9 cellular contexts compared by ENCODE assay signal in the genomic region with DNA sequence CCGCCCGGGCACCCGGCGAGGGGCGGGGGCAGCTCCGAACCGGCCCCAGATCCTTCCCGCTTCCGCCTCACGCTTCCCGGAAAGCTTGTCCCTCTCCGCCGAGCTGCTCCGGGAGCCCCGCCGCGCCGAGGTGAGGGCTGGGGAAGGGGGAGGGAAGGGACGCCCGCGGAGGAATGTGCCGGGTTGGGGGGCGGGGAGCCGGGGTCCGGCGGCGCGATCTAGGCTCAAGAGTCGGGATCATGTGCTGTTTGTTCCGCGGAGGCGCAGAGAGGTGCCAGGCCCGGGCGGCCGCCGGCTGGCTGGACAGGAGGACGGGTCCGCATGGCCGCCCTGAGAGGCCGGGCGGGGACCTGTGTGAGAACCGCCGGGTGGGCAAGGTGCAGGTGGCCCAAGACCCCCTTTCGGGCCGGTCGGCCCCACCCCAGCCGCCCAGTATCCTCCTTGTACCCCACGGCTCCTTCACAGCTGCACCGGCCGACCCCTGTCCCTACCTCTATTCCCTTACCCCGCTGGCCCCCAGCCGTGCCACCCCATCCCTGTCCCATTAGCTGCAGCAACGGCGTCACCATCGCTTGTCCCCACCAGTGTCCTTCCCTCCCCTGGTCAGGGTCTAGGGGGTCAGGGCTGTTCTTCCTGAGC. TPM values are rescaled to one million over a fixed set of nuclear protein-coding genes. Genes with fewer than 3 reads are reported as not detected.
DNase-seq lines count a peak whose midpoint lies in the region; ATAC-seq and TF ChIP-seq lines count a peak whose summit lies in the region.
"Had no signal": no experiment of that assay in that cellular context is flagged by ENCODE, and none has a peak within 500 bp of the region (broad histone marks: within the 10 kb centered on the region; RNA-seq: fewer than 3 reads in every experiment).

No MANE protein-coding gene starts in this region.

- H3K4me3 ChIP-seq in CD8-positive, alpha-beta memory T cell (ENCODE audit: low read length) = peak overlapping the region; percentile 60
- peak overlapping the region; percentile 94 for H3K4me3 ChIP-seq in GM23338
- peak overlapping the region; percentile 79 for H3K4me3 ChIP-seq in PC-3 (ENCODE audit: low read length)
- peak overlapping the region; percentile 88 to 99 for H3K4me3 ChIP-seq in mesenchymal stem cell (ENCODE audit: insufficient read depth in 1 of 2, low read depth in 1 of 2, low read length in 2 of 2)
- peak overlapping the region; percentile 98 for H3K4me3 ChIP-seq in upper lobe of right lung

- H4K20me1 ChIP-seq in GM23338 (replicated peaks; ENCODE audit: insufficient read depth) (no peaks in the 10 kb centered on the region; the same call in none of the 2 replicates), PC-3 (ENCODE audit: low read length) (no peaks in the 10 kb centered on the region)

- H3K9me3 Mint-ChIP-seq in CD8-positive, alpha-beta memory T cell = no peaks in the 10 kb centered on the region
- H3K9me3 Mint-ChIP-seq in GM23338 = 0 out of 3 replicates have a peak, but pooled peaks cover 3% of the 10 kb centered on the region

- H4K91ac ChIP-seq in mesenchymal stem cell (ENCODE audit: low read length) = peak overlapping the region; percentile 72

- H3K4me2 ChIP-seq in GM23338 = peak overlapping the region; percentile 98
- peak overlapping the region; percentile 97 for H3K4me2 ChIP-seq in PC-3 (ENCODE audit: low read length)
- H3K4me2 ChIP-seq in mesenchymal stem cell (ENCODE audit: low read length, poor library complexity, severe bottlenecking) = peak overlapping the region; percentile 90

- peak overlapping the region; percentile 73 to 86 (median 83) for H3K4me3 Mint-ChIP-seq in CD8-positive, alpha-beta memory T cell
- H3K4me3 Mint-ChIP-seq in GM23338 = peak overlapping the region; percentile 85

- CTCF ChIA-PET in CD8-positive, alpha-beta memory T cell (lab: Charles Lee) = interaction anchor here (1.1 to 1.9 kb wide), 8 partner anchors 9 to 89 kb away, joined by 3 to 7 read pairs (median 4); partner anchors contain the start of genes RNF167, SLC25A11, SLC52A1 and SPAG7
- CTCF ChIA-PET in PC-3 (lab: Charles Lee) = interaction anchor here (0.6 kb wide), 1 partner anchor 13 kb away, joined by 3 read pairs; no protein-coding TSS in a partner anchor

- peak overlapping the region; percentile 51 for H3K27ac ChIP-seq in CD8-positive, alpha-beta memory T cell (ENCODE audit: low read depth, low read length)
- H3K27ac ChIP-seq in GM23338 (ENCODE audit: low read depth) (no peak overlapping the region), PC-3 (ENCODE audit: low read length) (no peak overlapping the region), mesenchymal stem cell (ENCODE audit: low read length, poor library complexity, severe bottlenecking) (no peak overlapping the region), upper lobe of right lung (peak overlapping the region; percentile 94)

- peak overlapping the region; percentile 21 for H4K8ac ChIP-seq in mesenchymal stem cell (ENCODE audit: low read length)

- no peaks in the 10 kb centered on the region for H3K9me2 ChIP-seq in GM23338 (ENCODE audit: insufficient read depth)
- H3K9me2 ChIP-seq in PC-3 (replicated peaks; ENCODE audit: low read length) = no peaks in the 10 kb centered on the region

- no peak overlapping the region for H2AFZ ChIP-seq in GM23338
- H2AFZ ChIP-seq in PC-3 (ENCODE audit: low read length) = peak overlapping the region; percentile 75
- H2AFZ ChIP-seq in mesenchymal stem cell (ENCODE audit: low read depth, low read length) = no peak overlapping the region

- no peaks in the 10 kb centered on the region for H3K27me3 ChIP-seq in CD8-positive, alpha-beta memory T cell (ENCODE audit: insufficient read depth, low read length, poor library complexity, severe bottlenecking)
- H3K27me3 ChIP-seq in GM23338 (ENCODE audit: insufficient read depth) (peaks cover 11% of the 10 kb centered on the region; the same call in 1 of the 2 replicates), PC-3 (ENCODE audit: low read length) (no peaks in the 10 kb centered on the region), mesenchymal stem cell (ENCODE audit: control insufficient read depth in 1 of 2, insufficient read depth in 1 of 2, low read length in 2 of 2) (no peaks in the 10 kb centered on the region), upper lobe of right lung (no peaks in the 10 kb centered on the region)

- H3K18ac ChIP-seq in mesenchymal stem cell (ENCODE audit: low read depth in 1 of 2, low read length in 2 of 2) = peak overlapping the region; percentile 79 to 86

- peak overlapping the region; percentile 43 to 88 for H3K4ac ChIP-seq in mesenchymal stem cell (ENCODE audit: low read depth in 1 of 2, low read length in 2 of 2)

- H3K36me3 Mint-ChIP-seq in CD8-positive, alpha-beta memory T cell = peaks cover 0 to 25% (median 0%) of the 10 kb centered on the region in 3 donors
- peaks cover 29% of the 10 kb centered on the region for H3K36me3 Mint-ChIP-seq in GM23338 (ENCODE audit: low read depth)

- H3K79me2 ChIP-seq in GM23338 (replicated peaks; ENCODE audit: insufficient read depth) (peaks cover 16% of the 10 kb centered on the region), PC-3 (ENCODE audit: low read length) (peaks cover 27% of the 10 kb centered on the region)

- no peak for DNase-seq in CD8-positive, alpha-beta memory T cell
- DNase-seq in GM23338 (ENCODE audit: low spot score) = peak; percentile 85
- no peak for DNase-seq in PC-3
- peak; percentile 87 for DNase-seq in ecto neural progenitor cell (ENCODE audit: low spot score)
- peak; percentile 43 for DNase-seq in mesenchymal stem cell
- DNase-seq in upper lobe of right lung = peak; percentile 88
- no peak for DNase-seq in COR-L47 (lab: John Stamatoyannopoulos, UW)
- DNase-seq in NCI-H446 treated with DMSO at 0.1 percent for 48 hours (lab: John Stamatoyannopoulos, UW) = no peak

- H2BK5ac ChIP-seq in mesenchymal stem cell (ENCODE audit: low read depth, low read length, poor library complexity, severe bottlenecking) = no peak overlapping the region

- H3K23ac ChIP-seq in mesenchymal stem cell (ENCODE audit: low read length in 2 of 2) = peak overlapping the region in 1 of 2 experiments; percentile 5

- H3K27ac Mint-ChIP-seq in CD8-positive, alpha-beta memory T cell = peak overlapping the region in 2 of 8 donors; percentile 74 to 92
- H3K27ac Mint-ChIP-seq in GM23338 = no peak overlapping the region

- H3K79me1 ChIP-seq in mesenchymal stem cell (replicated peaks; ENCODE audit: low read length, poor library complexity, severe bottlenecking) = peaks cover 24% of the 10 kb centered on the region

- H3K9me3 ChIP-seq in CD8-positive, alpha-beta memory T cell (ENCODE audit: low read length) = no peaks in the 10 kb centered on the region
- H3K9me3 ChIP-seq in PC-3 (ENCODE audit: low read length) (no peaks in the 10 kb centered on the region), mesenchymal stem cell (ENCODE audit: control insufficient read depth, low read length) (no peaks in the 10 kb centered on the region), upper lobe of right lung (no peaks in the 10 kb centered on the region)

- peaks cover 4% of the 10 kb centered on the region for H3K36me3 ChIP-seq in CD8-positive, alpha-beta memory T cell (ENCODE audit: insufficient read depth, low read length)
- H3K36me3 ChIP-seq in GM23338 (ENCODE audit: insufficient read depth) (peaks cover 5% of the 10 kb centered on the region; the same call in 1 of the 2 replicates), PC-3 (ENCODE audit: low read depth, low read length) (no peaks in the 10 kb centered on the region; the same call in none of the 2 replicates), mesenchymal stem cell (ENCODE audit: control insufficient read depth in 1 of 2, insufficient read depth in 2 of 2, low read depth in 1 of 2, low read length in 2 of 2) (peaks cover 26 to 35% of the 10 kb centered on the region in 2 experiments), upper lobe of right lung (peaks cover 26% of the 10 kb centered on the region)

- peaks cover 21% of the 10 kb centered on the region for H3K4me1 ChIP-seq in CD8-positive, alpha-beta memory T cell (ENCODE audit: insufficient read depth, low read length)
- H3K4me1 ChIP-seq in GM23338 (ENCODE audit: insufficient read depth) (peaks cover 19% of the 10 kb centered on the region; the same call in 1 of the 2 replicates), PC-3 (ENCODE audit: insufficient read depth, low read length) (0 out of 2 replicates have a peak, but pooled peaks cover 9% of the 10 kb centered on the region), mesenchymal stem cell (ENCODE audit: control insufficient read depth, insufficient read depth, low read depth, low read length) (peaks cover 26% of the 10 kb centered on the region), upper lobe of right lung (peaks cover 23% of the 10 kb centered on the region)

- no TSS peak for BruUV-seq in PC-3 (replicated peaks; lab: Mats Ljungman, UMichigan)

- TF ChIP-seq CTCF in GM23338 (conservative IDR thresholded peaks at IDR 0.05; ENCODE audit: low read depth in 2 of 2) (no peak), PC-3 (conservative IDR thresholded peaks at IDR 0.05; ENCODE audit: low read depth, low read length) (no peak), upper lobe of right lung (IDR thresholded peaks at IDR 0.05) (no peak)

- peaks cover 18 to 33% (median 26%) of the 10 kb centered on the region in 3 donors for H3K4me1 Mint-ChIP-seq in CD8-positive, alpha-beta memory T cell
- H3K4me1 Mint-ChIP-seq in GM23338 = peaks cover 21% of the 10 kb centered on the region

- peak overlapping the region; percentile 88 for H2BK120ac ChIP-seq in mesenchymal stem cell (ENCODE audit: low read depth, low read length)

- peak overlapping the region; percentile 38 to 60 for H2BK12ac ChIP-seq in mesenchymal stem cell (ENCODE audit: low read length in 2 of 2)

- peak overlapping the region; percentile 56 for H2BK15ac ChIP-seq in mesenchymal stem cell (ENCODE audit: low read depth, poor library complexity, severe bottlenecking)

- WGBS in mesenchymal stem cell = under 1% methylated on average over 37 of the region's 55 CpGs

- no peaks in the 10 kb centered on the region for H3K27me3 Mint-ChIP-seq in CD8-positive, alpha-beta memory T cell
- peaks cover 33% of the 10 kb centered on the region for H3K27me3 Mint-ChIP-seq in GM23338 (ENCODE audit: insufficient read depth, low read depth, poor library complexity)

- POLR2A ChIA-PET in CD8-positive, alpha-beta memory T cell (lab: Charles Lee) = interaction anchor here (0.6 to 2.6 kb wide), 6 partner anchors 11 to 81 kb away, joined by 3 to 20 read pairs (median 6); partner anchors contain the start of genes CAMTA2, PFN1 and SPAG7
- POLR2A ChIA-PET in PC-3 (lab: Charles Lee; ENCODE audit: unreplicated experiment) = no interaction called here

- intact Hi-C loops in PC-3 (cut with micrococcal nuclease) = no loop called here
- intact Hi-C loops in upper lobe of right lung (cut with DNase I) = no loop called here

- H3F3A ChIP-seq in GM23338 (replicated peaks; ENCODE audit: low read depth) = 0 out of 2 replicates have a peak, but pooled peaks cover 2% of the 10 kb centered on the region
- H3F3A ChIP-seq in PC-3 (ENCODE audit: low read length, unreplicated experiment) = no peaks in the 10 kb centered on the region

- H3K9ac ChIP-seq in PC-3 (ENCODE audit: low read length) (peak overlapping the region; percentile 71), mesenchymal stem cell (ENCODE audit: low read length) (peak overlapping the region; percentile 91)

- H2AK5ac ChIP-seq in mesenchymal stem cell (ENCODE audit: low read length, severe bottlenecking) = peak overlapping the region; percentile 70

- peak overlapping the region in 1 of 2 experiments; percentile 91 for H3K14ac ChIP-seq in mesenchymal stem cell (ENCODE audit: low read length in 2 of 2)

- peak; percentile 19 for ATAC-seq in GM23338
- ATAC-seq in PC-3 = peak; percentile 16
- ATAC-seq in upper lobe of right lung = peak; percentile 31

RNA-seq across cellular contexts. Expression of gene KIF1C, which starts 0.4 kb away (rescaled TPM):
- 10 to 100 TPM; 73.4 to 77.3 TPM for total RNA-seq in CD8-positive, alpha-beta memory T cell
- polyA plus RNA-seq in CD8-positive, alpha-beta memory T cell = 8.0 TPM
- total RNA-seq in GM23338 (2014; rRNA removed; shearing (Covaris generic)) = 56.4 and 61.4 TPM in 2 replicates
- polyA plus RNA-seq in GM23338 (2016; fragmentation: Nextera tagmentation; extraction: Ambion mirVana) = 13.5 and 16.8 TPM in 2 replicates
- total RNA-seq in PC-3 (2014; rRNA removed) (60.9 and 67.9 TPM in 2 replicates), upper lobe of right lung (254 TPM)
- polyA plus RNA-seq in mesenchymal stem cell (2013, experiment 1 of 2) = 39.8 TPM
- 38.7 TPM for polyA plus RNA-seq in mesenchymal stem cell (2013, experiment 2 of 2)

RNA-seq across cellular contexts. Expression of gene INCA1, which starts 0.8 kb away (rescaled TPM):
- total RNA-seq in CD8-positive, alpha-beta memory T cell = under 1 TPM; 0.18 to 0.37 TPM
- polyA plus RNA-seq in CD8-positive, alpha-beta memory T cell = 0.58 TPM
- 2.1 TPM in 1 of 2 replicates, not detected in the other for total RNA-seq in GM23338 (2014; rRNA removed; shearing (Covaris generic))
- polyA plus RNA-seq in GM23338 (2016; fragmentation: Nextera tagmentation; extraction: Ambion mirVana) = 1.1 and 1.3 TPM in 2 replicates
- total RNA-seq in PC-3 (2014; rRNA removed) (not detected in 2 replicates), upper lobe of right lung (4.5 TPM)
- polyA plus RNA-seq in mesenchymal stem cell (2013, experiment 1 of 2) = 0.83 TPM
- 0.70 TPM for polyA plus RNA-seq in mesenchymal stem cell (2013, experiment 2 of 2)
- total RNA-seq: NCI-H460 had no signal

RNA-seq across cellular contexts. Expression of gene CAMTA2, which starts 10.7 kb away (rescaled TPM):
- total RNA-seq in CD8-positive, alpha-beta memory T cell = 10 to 100 TPM; 85.6 to 90.6 TPM
- polyA plus RNA-seq in CD8-positive, alpha-beta memory T cell = 19.6 TPM
- 3.3 and 4.4 TPM in 2 replicates for total RNA-seq in GM23338 (2014; rRNA removed; shearing (Covaris generic))
- polyA plus RNA-seq in GM23338 (2016; fragmentation: Nextera tagmentation; extraction: Ambion mirVana) = 8.7 and 10.1 TPM in 2 replicates
- total RNA-seq in PC-3 (2014; rRNA removed) = 6.2 and 27.2 TPM in 2 replicates
- polyA plus RNA-seq in mesenchymal stem cell (2013, experiment 1 of 2) = 51.0 TPM
- 49.6 TPM for polyA plus RNA-seq in mesenchymal stem cell (2013, experiment 2 of 2)
- 55.8 TPM for total RNA-seq in upper lobe of right lung

RNA-seq across cellular contexts. Expression of gene SPAG7, which starts 30.5 kb away (rescaled TPM):
- 10 to 100 TPM; 63.4 to 64.2 TPM for total RNA-seq in CD8-positive, alpha-beta memory T cell
- 112 TPM for polyA plus RNA-seq in CD8-positive, alpha-beta memory T cell
- 77.9 and 85.3 TPM in 2 replicates for total RNA-seq in GM23338 (2014; rRNA removed; shearing (Covaris generic))
- 226 and 242 TPM in 2 replicates for polyA plus RNA-seq in GM23338 (2016; fragmentation: Nextera tagmentation; extraction: Ambion mirVana)
- total RNA-seq in PC-3 (2014; rRNA removed) (44.1 and 48.4 TPM in 2 replicates), upper lobe of right lung (64.8 TPM)
- polyA plus RNA-seq in mesenchymal stem cell (2013, experiment 1 of 2) = 51.2 TPM
- polyA plus RNA-seq in mesenchymal stem cell (2013, experiment 2 of 2) = 49.7 TPM

RNA-seq across cellular contexts. Expression of gene SLC52A1, which starts 37.1 kb away (rescaled TPM):
- total RNA-seq in CD8-positive, alpha-beta memory T cell = under 1 TPM; 0.35 to 0.64 TPM
- 0.12 TPM for polyA plus RNA-seq in CD8-positive, alpha-beta memory T cell
- total RNA-seq in GM23338 (2014; rRNA removed; shearing (Covaris generic)) = 0.63 and 1.3 TPM in 2 replicates
- polyA plus RNA-seq in GM23338 (2016; fragmentation: Nextera tagmentation; extraction: Ambion mirVana) = 0.21 and 0.50 TPM in 2 replicates
- not detected in 2 replicates for total RNA-seq in PC-3 (2014; rRNA removed)
- not detected for polyA plus RNA-seq in mesenchymal stem cell (2013, experiment 1 of 2)
- polyA plus RNA-seq in mesenchymal stem cell (2013, experiment 2 of 2) = not detected
- total RNA-seq in upper lobe of right lung = 0.26 TPM

Comparison
In these comparisons a context has a peak if more than half of its experiments do, and no peak if none do; other contexts are left out.
1. DNase-seq: peak in GM23338 (single experiment), ecto neural progenitor cell (single experiment), mesenchymal stem cell (single experiment) and upper lobe of right lung (single experiment); none in CD8-positive, alpha-beta memory T cell (0 of 5), PC-3 (single experiment), COR-L47 (single experiment) and NCI-H446 treated with DMSO at 0.1 percent for 48 hours (single experiment).
2. H3K27ac ChIP-seq: peak in CD8-positive, alpha-beta memory T cell (single experiment) and upper lobe of right lung (single experiment); none in GM23338 (single experiment), PC-3 (single experiment) and mesenchymal stem cell (single experiment).
3. Peak in every context shown above with its lines, with median percentiles within 50 percentile points of each other: H3K4me3 ChIP-seq, ATAC-seq and H3K4me2 ChIP-seq.